Comparison of ENCODE assay signal across 8 cellular contexts in genomic region chr22:28442264-28442950, GRCh38.
A peak's percentile ranks its signal among the peaks of the same experiment; 100 is the strongest.
DNase-seq lines count a peak whose midpoint lies in the region; ATAC-seq, FAIRE-seq and TF ChIP-seq lines count a peak whose summit lies in the region.

No MANE protein-coding gene starts in this region.

- no TSS peak for BruUV-seq in endothelial cell of umbilical vein (replicated peaks; lab: Mats Ljungman, UMichigan)

- H3K27ac ChIP-seq in endothelial cell of umbilical vein (ENCODE audit: insufficient read depth, low read depth, low read length) (no peak overlapping the region), mesendoderm (ENCODE audit: low read depth, low read length) (peak overlapping the region; percentile 6)

- dilution Hi-C loops in endothelial cell of umbilical vein (cut with MboI; ENCODE audit: extremely low pct_ligation_motif_present, low sequenced_read_pairs): no loop called here

- no peak overlapping the region for H2AK5ac ChIP-seq in mesendoderm (ENCODE audit: low read length)

- POLR2A ChIA-PET in endothelial cell of umbilical vein (lab: Charles Lee): no interaction called here

- H3K9ac ChIP-seq in endothelial cell of umbilical vein (replicated peaks; ENCODE audit: extremely low read depth, insufficient read depth, low read length): peak overlapping the region; percentile 56
- H3K9ac ChIP-seq in mesendoderm (ENCODE audit: low read length): peak overlapping the region; percentile 78

- DNase-seq in NCI-H446 (lab: John Stamatoyannopoulos, UW): peak; percentile 69 to 83
- peak; percentile 49 for DNase-seq in activated T-cell treated with anti-CD3 and anti-CD28 coated beads for 1 hour (ENCODE audit: low read depth)
- DNase-seq in endothelial cell of umbilical vein (ENCODE audit: low read depth, low spot score): peak; percentile 59
- DNase-seq in mesendoderm: peak; percentile 92
- DNase-seq in stimulated activated CD4-positive, alpha-beta T cell treated with anti-CD3 and anti-CD28 coated beads, TNF-alpha, amount 100 ng/mL, for 48 hours (ENCODE audit: low read depth in 3 of 3): peak; percentile 29 to 72 (median 62)
- DNase-seq in NCI-H2171 treated with DMSO at 0.1 percent for 48 hours (lab: John Stamatoyannopoulos, UW): no peak

- no peak overlapping the region for H2BK5ac ChIP-seq in mesendoderm (ENCODE audit: low read length)

- no peak for ATAC-seq in HG02938 (IDR thresholded peaks at IDR 0.05; ENCODE audit: unreplicated experiment)

- peak; percentile 96 for TF ChIP-seq CTCF in GM12875 (IDR thresholded peaks at IDR 0.05; ENCODE audit: borderline replicate concordance, insufficient read depth, low read depth, low read length)
- TF ChIP-seq CTCF in endothelial cell of umbilical vein (IDR thresholded peaks at IDR 0.05; ENCODE audit: extremely low read depth in 1 of 2, insufficient read depth in 1 of 2, low read depth in 1 of 2, low read length in 2 of 2): peak; percentile 62 to 78

- H3K36me3 ChIP-seq in endothelial cell of umbilical vein (ENCODE audit: control insufficient read depth in 2 of 2, extremely low read depth in 1 of 2, insufficient read depth in 2 of 2, low read length in 2 of 2) (no peaks in the 10 kb centered on the region), mesendoderm (ENCODE audit: control insufficient read depth, insufficient read depth, low read length) (no peaks in the 10 kb centered on the region)

- peak overlapping the region; percentile 43 for H3K18ac ChIP-seq in mesendoderm (ENCODE audit: low read length)

- H3K79me2 ChIP-seq in endothelial cell of umbilical vein (ENCODE audit: control insufficient read depth, insufficient read depth, low read length) (no peaks in the 10 kb centered on the region), mesendoderm (ENCODE audit: control insufficient read depth, insufficient read depth, low read length) (no peaks in the 10 kb centered on the region)

- peak overlapping the region; percentile 86 for H3K56ac ChIP-seq in mesendoderm (ENCODE audit: low read length)

- no peak for TF ChIP-seq POLR2A in endothelial cell of umbilical vein (IDR thresholded peaks at IDR 0.05; ENCODE audit: low read depth, low read length)

- H3K9me1 ChIP-seq in endothelial cell of umbilical vein (replicated peaks; ENCODE audit: control insufficient read depth, extremely low read depth, insufficient read depth, low read length): no peaks in the 10 kb centered on the region

- H4K5ac ChIP-seq in mesendoderm (ENCODE audit: low read length): no peak overlapping the region

- peak overlapping the region; percentile 83 for H4K8ac ChIP-seq in mesendoderm (ENCODE audit: low read depth, low read length)

- peaks cover 3% of the 10 kb centered on the region for H4K20me1 ChIP-seq in endothelial cell of umbilical vein (replicated peaks; ENCODE audit: control insufficient read depth, extremely low read depth, insufficient read depth, low read length)

- intact Hi-C loops in endothelial cell of umbilical vein (cut with micrococcal nuclease): loop anchor here (1.0 to 2.0 kb wide), 3 partner anchors 190 to 391 kb away; no protein-coding TSS in a partner anchor

- H2AFZ ChIP-seq in endothelial cell of umbilical vein (ENCODE audit: low read depth, low read length): peak overlapping the region; percentile 38

- no CpG with 5 or more reads among the region's 31 CpGs for WGBS in mesendoderm (ENCODE audit: extremely low coverage, insufficient coverage, low lambda C conversion rate)

- no peak for FAIRE-seq in endothelial cell of umbilical vein (lab: Jason Lieb, UNC)

- H2BK120ac ChIP-seq in mesendoderm (ENCODE audit: low read depth, low read length): no peak overlapping the region

- no peak overlapping the region for H2BK15ac ChIP-seq in mesendoderm (replicated peaks; ENCODE audit: low read depth)

- peak overlapping the region; percentile 40 for H3K4me3 ChIP-seq in GM12875 (ENCODE audit: low read depth, low read length)
- peak overlapping the region; percentile 28 to 74 (median 46) for H3K4me3 ChIP-seq in endothelial cell of umbilical vein (replicated peaks in 1 of 3; ENCODE audit: insufficient read depth in 1 of 3, low read depth in 1 of 3, low read length in 3 of 3)
- peak overlapping the region; percentile 62 for H3K4me3 ChIP-seq in mesendoderm (ENCODE audit: low read length)

- H3K9me3 ChIP-seq in endothelial cell of umbilical vein (replicated peaks; ENCODE audit: control insufficient read depth, insufficient read depth, low read length): no peaks in the 10 kb centered on the region

- H3K27me3 ChIP-seq in endothelial cell of umbilical vein (ENCODE audit: control insufficient read depth in 2 of 2, insufficient read depth in 2 of 2, low read length in 2 of 2): no peaks in the 10 kb centered on the region
- H3K27me3 ChIP-seq in mesendoderm (ENCODE audit: insufficient read depth, low read length, poor library complexity): no peaks in the 10 kb centered on the region

- H3K4ac ChIP-seq in mesendoderm (ENCODE audit: low read depth, low read length): peak overlapping the region; percentile 49

- H3K79me1 ChIP-seq in mesendoderm (ENCODE audit: low read length): no peaks in the 10 kb centered on the region

- H3K4me2 ChIP-seq in endothelial cell of umbilical vein (ENCODE audit: insufficient read depth, low read length) (peak overlapping the region; percentile 95), mesendoderm (ENCODE audit: low read length) (peak overlapping the region; percentile 46)

- H3K4me1 ChIP-seq in endothelial cell of umbilical vein (ENCODE audit: control insufficient read depth, extremely low read depth, insufficient read depth, low read length) (peaks cover 25% of the 10 kb centered on the region), mesendoderm (ENCODE audit: control insufficient read depth, low read depth, low read length) (no peaks in the 10 kb centered on the region)

- no peak overlapping the region for H3K23ac ChIP-seq in mesendoderm (ENCODE audit: low read length)

- CTCF ChIA-PET in endothelial cell of umbilical vein (lab: Charles Lee): interaction anchor here (0.7 to 3.3 kb wide), 11 partner anchors 8 to 561 kb away, joined by 3 to 20 read pairs (median 3); no protein-coding TSS in a partner anchor

TF ChIP-seq in endothelial cell of umbilical vein, 7 proteins besides CTCF, POLR2A, EP300 and RAD21:
- TF ChIP-seq MAX (IDR thresholded peaks at IDR 0.05; ENCODE audit: insufficient read depth, insufficient read length) (no peak), POLR2AphosphoS5 (IDR thresholded peaks at IDR 0.05; ENCODE audit: insufficient read depth, low read depth, low read length) (peak; percentile 28)
TF ChIP-seq in endothelial cell of umbilical vein: peak in this region for 1.
